ENCODE assay signal across 17 cellular contexts in the genomic region with DNA sequence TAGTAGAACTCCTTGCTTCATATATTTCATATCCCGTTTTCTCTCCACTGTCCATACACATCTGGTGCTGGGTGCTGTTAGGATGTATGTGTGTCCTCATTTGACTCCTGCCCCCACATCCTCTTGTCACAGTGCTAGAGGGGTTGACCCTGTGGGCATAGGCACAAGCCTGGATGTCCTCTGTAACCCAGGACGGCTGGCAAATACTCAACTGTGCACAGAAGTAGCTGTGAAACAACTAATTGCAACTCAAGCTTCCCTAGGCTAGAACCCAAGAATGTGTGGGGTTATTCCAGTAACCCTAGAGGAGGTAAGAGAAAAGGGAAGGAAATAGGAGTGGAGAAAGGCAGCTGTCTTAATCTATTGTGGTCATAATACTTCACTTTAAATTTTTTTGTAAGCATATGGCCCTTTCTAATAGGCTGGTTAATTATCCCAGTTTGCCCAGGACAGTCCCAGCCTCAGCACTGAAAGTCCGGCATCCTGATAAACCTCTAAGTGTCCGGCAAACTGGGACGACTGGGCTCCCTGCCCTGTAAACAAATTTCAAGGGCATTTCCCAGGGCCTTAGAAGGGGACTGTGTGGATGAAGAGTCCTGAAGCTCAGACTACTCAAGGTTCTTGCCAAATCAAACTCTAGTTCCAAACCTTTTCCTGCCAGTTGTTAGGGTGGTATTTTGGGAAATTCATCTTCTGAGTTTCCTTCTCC.
"Had no signal": no experiment of that assay in that cellular context is flagged by ENCODE, and none has a peak within 500 bp of the region (broad histone marks: within the 10 kb centered on the region; RNA-seq: fewer than 3 reads in every experiment).

No MANE protein-coding gene starts in this region.

- H3K27me3 Mint-ChIP-seq: dendritic cell treated with granulocyte-macrophage colony-stimulating factor and Interleukin-4, amounts not matched to agents 40 ng/mL and 50 ng/mL, for 4 days; naive B cell; stimulated activated naive CD8-positive, alpha-beta T cell treated with anti-CD3 and anti-CD28 coated beads, Interleukin-15, amount 100 ng/mL, for 72 hours had no signal

- H3K9me3 ChIP-seq: ovary, right lobe of liver, suprapubic skin had no signal

- H3K27me3 ChIP-seq: neural progenitor cell, ovary, right lobe of liver, suprapubic skin had no signal

- H3K27ac ChIP-seq: neural progenitor cell, ovary, right lobe of liver, suprapubic skin had no signal

- ATAC-seq: esophagus mucosa; stimulated activated naive CD8-positive, alpha-beta T cell treated with anti-CD3 and anti-CD28 coated beads, Interleukin-15, amount 100 ng/mL, for 72 hours had no signal

- H3K4me1 Mint-ChIP-seq: activated naive CD8-positive, alpha-beta T cell treated with anti-CD3 and anti-CD28 coated beads for 36 hours; naive B cell; neural progenitor cell; stimulated activated naive CD8-positive, alpha-beta T cell treated with anti-CD3 and anti-CD28 coated beads, Interleukin-15, amount 100 ng/mL, for 72 hours had no signal

- H3K36me3 Mint-ChIP-seq: activated naive CD8-positive, alpha-beta T cell treated with anti-CD3 and anti-CD28 coated beads for 36 hours; naive B cell; neural progenitor cell had no signal

- H3K9me3 Mint-ChIP-seq: activated naive CD8-positive, alpha-beta T cell treated with anti-CD3 and anti-CD28 coated beads for 36 hours; dendritic cell treated with granulocyte-macrophage colony-stimulating factor and Interleukin-4, amounts not matched to agents 40 ng/mL and 50 ng/mL, for 4 days; stimulated activated naive CD8-positive, alpha-beta T cell treated with anti-CD3 and anti-CD28 coated beads, Interleukin-15, amount 100 ng/mL, for 72 hours had no signal

- H3K4me3 ChIP-seq: neural progenitor cell, ovary, right lobe of liver, smooth muscle cell, suprapubic skin had no signal

- H3K27ac Mint-ChIP-seq: activated naive CD8-positive, alpha-beta T cell treated with anti-CD3 and anti-CD28 coated beads for 36 hours; dendritic cell treated with granulocyte-macrophage colony-stimulating factor and Interleukin-4, amounts not matched to agents 40 ng/mL and 50 ng/mL, for 4 days; neural progenitor cell; stimulated activated naive CD8-positive, alpha-beta T cell treated with anti-CD3 and anti-CD28 coated beads, Interleukin-15, amount 100 ng/mL, for 72 hours had no signal

- H3K4me1 ChIP-seq: neural progenitor cell, right lobe of liver, suprapubic skin had no signal

- H3K36me3 ChIP-seq: neural progenitor cell, ovary, right lobe of liver, suprapubic skin had no signal

- H3K4me3 Mint-ChIP-seq: activated naive CD8-positive, alpha-beta T cell treated with anti-CD3 and anti-CD28 coated beads for 36 hours; dendritic cell treated with granulocyte-macrophage colony-stimulating factor and Interleukin-4, amounts not matched to agents 40 ng/mL and 50 ng/mL, for 4 days; naive B cell; neural progenitor cell; stimulated activated naive CD8-positive, alpha-beta T cell treated with anti-CD3 and anti-CD28 coated beads, Interleukin-15, amount 100 ng/mL, for 72 hours had no signal

- DNase-seq: activated CD4-positive, alpha-beta T cell treated with anti-CD3 and anti-CD28 coated beads, Interleukin-2, amount 50 U/mL, for 4 hours; activated naive CD4-positive, alpha-beta T cell; activated naive CD8-positive, alpha-beta T cell treated with anti-CD3 and anti-CD28 coated beads for 36 hours; activated T-cell treated with anti-CD3 and anti-CD28 coated beads for 4 hours; amniotic stem cell; effector CD8-positive, alpha-beta T cell; naive B cell; ovary; right lobe of liver; stimulated activated CD4-positive, alpha-beta T cell treated with anti-CD3 and anti-CD28 coated beads, Interleukin-4, amount 100 ng/mL, for 1 hour; stimulated activated naive CD8-positive, alpha-beta T cell treated with anti-CD3 and anti-CD28 coated beads, Interleukin-15, amount 100 ng/mL, for 72 hours; trophoblast cell had no signal
